Comparison of ENCODE assay signal across 19 cellular contexts in the genomic region with DNA sequence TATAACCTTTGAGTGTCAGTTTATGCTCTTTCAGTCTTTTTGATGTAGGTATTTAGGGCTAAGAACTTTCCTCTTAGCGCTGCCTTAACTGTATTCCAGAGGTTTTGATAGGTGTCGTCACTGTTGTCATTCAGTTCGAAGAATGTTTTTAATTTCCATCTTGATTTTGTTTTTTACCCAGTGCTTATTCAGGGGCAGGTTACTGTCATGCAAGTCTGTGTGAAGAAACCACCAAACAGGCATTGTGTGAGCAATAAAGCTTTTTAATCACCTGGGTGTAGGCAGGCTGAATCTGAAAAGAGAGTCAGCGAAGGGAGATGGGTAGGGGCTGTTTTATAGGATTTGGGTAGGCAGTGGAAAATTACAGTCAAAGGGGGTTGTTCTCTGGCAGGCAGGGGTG.
DNase-seq lines count a peak whose midpoint lies in the region; ATAC-seq and TF ChIP-seq lines count a peak whose summit lies in the region.
"Had no signal": no experiment of that assay in that cellular context is flagged by ENCODE, and none has a peak within 500 bp of the region (broad histone marks: within the 10 kb centered on the region; RNA-seq: fewer than 3 reads in every experiment).

No MANE protein-coding gene starts in this region.

- H3K36me3 Mint-ChIP-seq in activated T-cell treated with anti-CD3 and anti-CD28 coated beads, Interleukin-2, amount 50 U/mL, for 72 hours (ENCODE audit: insufficient read depth in 2 of 2), result peaks cover 0 to 21% of the 10 kb centered on the region in 2 donors
- peaks cover 6% of the 10 kb centered on the region for H3K36me3 Mint-ChIP-seq in activated T-helper 1 cell treated with anti-CD3 and anti-CD28 coated beads, Interleukin-12 subunit alpha, Interleukin-12 subunit beta, Interleukin-2, Interleukin-4 antibody, amounts not matched to agents 30 ng/mL and 10 ng/mL and 1 ng/mL, durations not matched to agents 14 hours and 24 hours and 36 hours (ENCODE audit: low read depth)
- H3K36me3 Mint-ChIP-seq in activated naive CD8-positive, alpha-beta T cell treated with anti-CD3 and anti-CD28 coated beads for 36 hours, result peaks cover 29% of the 10 kb centered on the region
- H3K36me3 Mint-ChIP-seq in stimulated activated effector memory CD8-positive, alpha-beta T cell treated with anti-CD3 and anti-CD28 coated beads, Interleukin-12 subunit alpha, Interleukin-12 subunit beta, amount 100 ng/mL, for 72 hours, result no peaks in the 10 kb centered on the region

- H3K27me3 Mint-ChIP-seq in activated T-cell treated with anti-CD3 and anti-CD28 coated beads, Interleukin-2, amount 50 U/mL, for 72 hours (ENCODE audit: low read depth), result no peaks in the 10 kb centered on the region
- H3K27me3 Mint-ChIP-seq in activated T-helper 1 cell treated with anti-CD3 and anti-CD28 coated beads, Interleukin-12 subunit alpha, Interleukin-12 subunit beta, Interleukin-2, Interleukin-4 antibody, amounts not matched to agents 30 ng/mL and 10 ng/mL and 1 ng/mL, durations not matched to agents 14 hours and 24 hours and 36 hours (ENCODE audit: insufficient read depth), result no peaks in the 10 kb centered on the region
- H3K27me3 Mint-ChIP-seq in activated naive CD8-positive, alpha-beta T cell treated with anti-CD3 and anti-CD28 coated beads for 36 hours, result no peaks in the 10 kb centered on the region

- TF ChIP-seq CTCF in GM13976 (IDR thresholded peaks at IDR 0.05; ENCODE audit: borderline replicate concordance, control extremely low read depth, extremely low read depth, insufficient read depth, missing control alignments), result no peak

- DNase-seq in activated T-cell treated with anti-CD3 and anti-CD28 coated beads, Interleukin-2, amount 50 U/mL, for 72 hours, result no peak
- DNase-seq in activated T-cell treated with anti-CD3 and anti-CD28 coated beads, Interleukin-2, amount 50 U/mL, for 1 hour, result no peak
- DNase-seq in activated T-helper 1 cell treated with anti-CD3 and anti-CD28 coated beads, Interleukin-12 subunit alpha, Interleukin-12 subunit beta, Interleukin-2, Interleukin-4 antibody, amounts not matched to agents 30 ng/mL and 10 ng/mL and 1 ng/mL, durations not matched to agents 14 hours and 24 hours and 36 hours (ENCODE audit: low spot score), result no peak
- DNase-seq in activated naive CD8-positive, alpha-beta T cell treated with anti-CD3 and anti-CD28 coated beads for 36 hours, result no peak
- DNase-seq in stimulated activated effector memory CD8-positive, alpha-beta T cell treated with anti-CD3 and anti-CD28 coated beads, Interleukin-12 subunit alpha, Interleukin-12 subunit beta, amount 100 ng/mL, for 72 hours (ENCODE audit: low spot score in 2 of 2), result no peak
- DNase-seq in GM13976 (ENCODE audit: low spot score), result no peak
- DNase-seq in amniotic stem cell (lab: John Stamatoyannopoulos, UW), result no peak
- DNase-seq: ACHN; AML-193; DMS53; GM23248; MV-4-11; NCI-H1417; NCI-H1930; NCI-H2171; NCI-H446 treated with DMSO at 0.1 percent for 48 hours; NK-92 treated with Interleukin-12 subunit alpha and Interleukin-12 subunit beta, amount 100 ng/mL, for 24 hours; SHP77 had no signal

- no peaks in the 10 kb centered on the region for H3K4me1 Mint-ChIP-seq in activated T-cell treated with anti-CD3 and anti-CD28 coated beads, Interleukin-2, amount 50 U/mL, for 72 hours (ENCODE audit: low read depth)
- peaks cover 13% of the 10 kb centered on the region for H3K4me1 Mint-ChIP-seq in activated T-helper 1 cell treated with anti-CD3 and anti-CD28 coated beads, Interleukin-12 subunit alpha, Interleukin-12 subunit beta, Interleukin-2, Interleukin-4 antibody, amounts not matched to agents 30 ng/mL and 10 ng/mL and 1 ng/mL, durations not matched to agents 14 hours and 24 hours and 36 hours (ENCODE audit: low read depth)
- H3K4me1 Mint-ChIP-seq in activated naive CD8-positive, alpha-beta T cell treated with anti-CD3 and anti-CD28 coated beads for 36 hours, result peaks cover 18% of the 10 kb centered on the region
- peaks cover 8% of the 10 kb centered on the region for H3K4me1 Mint-ChIP-seq in stimulated activated effector memory CD8-positive, alpha-beta T cell treated with anti-CD3 and anti-CD28 coated beads, Interleukin-12 subunit alpha, Interleukin-12 subunit beta, amount 100 ng/mL, for 72 hours

- peak overlapping the region in 1 of 2 donors; percentile 81 for H3K4me3 Mint-ChIP-seq in activated T-cell treated with anti-CD3 and anti-CD28 coated beads, Interleukin-2, amount 50 U/mL, for 72 hours
- H3K4me3 Mint-ChIP-seq in activated T-helper 1 cell treated with anti-CD3 and anti-CD28 coated beads, Interleukin-12 subunit alpha, Interleukin-12 subunit beta, Interleukin-2, Interleukin-4 antibody, amounts not matched to agents 30 ng/mL and 10 ng/mL and 1 ng/mL, durations not matched to agents 14 hours and 24 hours and 36 hours, result peak overlapping the region; percentile 6
- peak overlapping the region; percentile 4 for H3K4me3 Mint-ChIP-seq in activated naive CD8-positive, alpha-beta T cell treated with anti-CD3 and anti-CD28 coated beads for 36 hours
- no peak overlapping the region for H3K4me3 Mint-ChIP-seq in stimulated activated effector memory CD8-positive, alpha-beta T cell treated with anti-CD3 and anti-CD28 coated beads, Interleukin-12 subunit alpha, Interleukin-12 subunit beta, amount 100 ng/mL, for 72 hours

- in situ Hi-C loops in GM13976 (cut with MboI; ENCODE audit: low sequenced_read_pairs, unreplicated experiment), result no loop called here

- H3K9me3 Mint-ChIP-seq in activated T-cell treated with anti-CD3 and anti-CD28 coated beads, Interleukin-2, amount 50 U/mL, for 72 hours, result peaks cover 0 to 23% of the 10 kb centered on the region in 2 donors
- H3K9me3 Mint-ChIP-seq in activated T-helper 1 cell treated with anti-CD3 and anti-CD28 coated beads, Interleukin-12 subunit alpha, Interleukin-12 subunit beta, Interleukin-2, Interleukin-4 antibody, amounts not matched to agents 30 ng/mL and 10 ng/mL and 1 ng/mL, durations not matched to agents 14 hours and 24 hours and 36 hours, result peaks cover 33% of the 10 kb centered on the region
- peaks cover 38% of the 10 kb centered on the region for H3K9me3 Mint-ChIP-seq in activated naive CD8-positive, alpha-beta T cell treated with anti-CD3 and anti-CD28 coated beads for 36 hours
- H3K9me3 Mint-ChIP-seq in stimulated activated effector memory CD8-positive, alpha-beta T cell treated with anti-CD3 and anti-CD28 coated beads, Interleukin-12 subunit alpha, Interleukin-12 subunit beta, amount 100 ng/mL, for 72 hours, result peaks cover 25% of the 10 kb centered on the region

- intact Hi-C loops in activated T-helper 1 cell treated with anti-CD3 and anti-CD28 coated beads, Interleukin-12 subunit alpha, Interleukin-12 subunit beta, Interleukin-2, Interleukin-4 antibody, amounts not matched to agents 30 ng/mL and 10 ng/mL and 1 ng/mL, durations not matched to agents 14 hours and 24 hours and 36 hours (cut with micrococcal nuclease), result loop anchor here (10.0 kb wide), 1 partner anchor 176 kb away; no protein-coding TSS in a partner anchor

- no peak for ATAC-seq in activated T-cell treated with anti-CD3 and anti-CD28 coated beads, Interleukin-2, amount 50 U/mL, for 72 hours (replicated peaks in 1 of 2)
- ATAC-seq in stimulated activated effector memory CD8-positive, alpha-beta T cell treated with anti-CD3 and anti-CD28 coated beads, Interleukin-12 subunit alpha, Interleukin-12 subunit beta, amount 100 ng/mL, for 72 hours, result no peak
- ATAC-seq in GM19463 (IDR thresholded peaks at IDR 0.05; ENCODE audit: unreplicated experiment), result no peak

- peak overlapping the region; percentile 77 for H3K27ac Mint-ChIP-seq in activated T-cell treated with anti-CD3 and anti-CD28 coated beads, Interleukin-2, amount 50 U/mL, for 72 hours
- H3K27ac Mint-ChIP-seq in activated T-helper 1 cell treated with anti-CD3 and anti-CD28 coated beads, Interleukin-12 subunit alpha, Interleukin-12 subunit beta, Interleukin-2, Interleukin-4 antibody, amounts not matched to agents 30 ng/mL and 10 ng/mL and 1 ng/mL, durations not matched to agents 14 hours and 24 hours and 36 hours, result peak overlapping the region; percentile 69
- H3K27ac Mint-ChIP-seq in activated naive CD8-positive, alpha-beta T cell treated with anti-CD3 and anti-CD28 coated beads for 36 hours, result peak overlapping the region; percentile 85
- H3K27ac Mint-ChIP-seq in stimulated activated effector memory CD8-positive, alpha-beta T cell treated with anti-CD3 and anti-CD28 coated beads, Interleukin-12 subunit alpha, Interleukin-12 subunit beta, amount 100 ng/mL, for 72 hours, result peak overlapping the region; percentile 51
